In genomic region chr9:134071149-134071548, GRCh38 we compare ENCODE assay signal across 26 cellular contexts. TPM values are rescaled to one million over a fixed set of nuclear protein-coding genes. Genes with fewer than 3 reads are reported as not detected.
A peak's percentile ranks its signal among the peaks of the same experiment; 100 is the strongest.
DNase-seq lines count a peak whose midpoint lies in the region; ATAC-seq and TF ChIP-seq lines count a peak whose summit lies in the region.
"Had no signal": no experiment of that assay in that cellular context is flagged by ENCODE, and none has a peak within 500 bp of the region (broad histone marks: within the 10 kb centered on the region; RNA-seq: fewer than 3 reads in every experiment).

No MANE protein-coding gene starts in this region.

- peaks cover 2% of the 10 kb centered on the region for H4K20me1 ChIP-seq in osteoblast (ENCODE audit: insufficient read depth, low read length)

- H3K79me2 ChIP-seq in osteoblast (ENCODE audit: insufficient read depth, low read length), result peaks cover 10% of the 10 kb centered on the region

- ATAC-seq in T-helper 17 cell (no peak), natural killer cell (no peak), HG02642 (IDR thresholded peaks at IDR 0.05; ENCODE audit: poor library complexity, unreplicated experiment) (no peak), GM21723 (IDR thresholded peaks at IDR 0.05; ENCODE audit: unreplicated experiment) (no peak)
- ATAC-seq: CD8-positive, alpha-beta T cell; GM12878; K562; Right ventricle myocardium inferior; SK-N-SH treated with all-trans-retinoic acid at 6 μM for 48 hours had no signal

- H3K9me3 ChIP-seq in T-helper 17 cell (ENCODE audit: control insufficient read depth, low read length, poor library complexity, severe bottlenecking), result no peaks in the 10 kb centered on the region
- H3K9me3 ChIP-seq in osteoblast (ENCODE audit: low read depth, low read length), result no peaks in the 10 kb centered on the region

- no peak overlapping the region for H3K4me3 ChIP-seq in osteoblast (ENCODE audit: insufficient read depth, low read length)
- H3K4me3 ChIP-seq: BLaER1 treated with 17β-estradiol and CSF1 and Interleukin-3, amounts not matched to agents 10 nM and 100 nM; GM12878; K562; PC-9; SJCRH30 had no signal

- H3K4me1 ChIP-seq in osteoblast (ENCODE audit: insufficient read depth, low read length), result peaks cover 6% of the 10 kb centered on the region

- peaks cover 25% of the 10 kb centered on the region for H3K27me3 Mint-ChIP-seq in T-helper 17 cell
- peaks cover 19 to 24% of the 10 kb centered on the region in 2 donors for H3K27me3 Mint-ChIP-seq in natural killer cell (ENCODE audit: low read depth in 2 of 2)
- H3K27me3 Mint-ChIP-seq in endothelial cell (ENCODE audit: unreplicated experiment), result peaks cover 3% of the 10 kb centered on the region

- H3K4me2 ChIP-seq in osteoblast (ENCODE audit: insufficient read depth, low read length), result no peak overlapping the region
- H3K4me2 ChIP-seq: PC-9 had no signal

- H3K27me3 ChIP-seq in osteoblast (ENCODE audit: insufficient read depth, low read length), result peaks cover 36% of the 10 kb centered on the region

- H3K27ac Mint-ChIP-seq in T-helper 17 cell (peak overlapping the region; percentile 32), natural killer cell (no peak overlapping the region), endothelial cell (ENCODE audit: unreplicated experiment) (no peak overlapping the region)
- H3K27ac Mint-ChIP-seq: CD8-positive, alpha-beta T cell had no signal

- no peak overlapping the region for H2AFZ ChIP-seq in osteoblast (ENCODE audit: low read length)
- H2AFZ ChIP-seq: PC-9 had no signal

- intact Hi-C loops in natural killer cell (cut with micrococcal nuclease), result no loop called here

- H3K4me3 Mint-ChIP-seq in T-helper 17 cell (no peak overlapping the region), natural killer cell (peak overlapping the region; percentile 45), endothelial cell (ENCODE audit: unreplicated experiment) (no peak overlapping the region)

- peak; percentile 13 for DNase-seq in NCI-H748 (lab: John Stamatoyannopoulos, UW; ENCODE audit: unreplicated experiment)
- DNase-seq in NCI-H748 treated with DMSO at 0.1 percent for 48 hours (lab: John Stamatoyannopoulos, UW), result no peak
- no peak for DNase-seq in T-helper 17 cell
- DNase-seq in natural killer cell, result no peak
- DNase-seq in osteoblast (ENCODE audit: insufficient read length, low spot score, missing footprints), result peak; percentile 34
- DNase-seq in endothelial cell (ENCODE audit: low spot score), result no peak
- DNase-seq: CD8-positive, alpha-beta T cell; DMS 273 treated with DMSO at 0.1 percent for 48 hours; DMS79; EL; GDM1; Kasumi-1; NCI-H1092 treated with DMSO at 0.1 percent for 48 hours; NCI-H1436; NCI-H187; NCI-H446 treated with DMSO at 0.1 percent for 48 hours; NCI-H69; PC-9; SJCRH30 had no signal

- H3K27ac ChIP-seq in osteoblast (ENCODE audit: low read depth, low read length), result no peak overlapping the region
- H3K27ac ChIP-seq: BLaER1 treated with 17β-estradiol and CSF1 and Interleukin-3, amounts not matched to agents 10 nM and 100 nM; PC-9; SJCRH30 had no signal

- H3K9me3 Mint-ChIP-seq in natural killer cell (no peaks in the 10 kb centered on the region), endothelial cell (ENCODE audit: unreplicated experiment) (no peaks in the 10 kb centered on the region)

- H3K4me1 Mint-ChIP-seq in T-helper 17 cell (peaks cover 12% of the 10 kb centered on the region), natural killer cell (peaks cover 4 to 7% of the 10 kb centered on the region in 2 donors), endothelial cell (ENCODE audit: unreplicated experiment) (peaks cover 4% of the 10 kb centered on the region)

- no peak for TF ChIP-seq CTCF in natural killer cell (IDR thresholded peaks at IDR 0.05)
- TF ChIP-seq CTCF in osteoblast (IDR thresholded peaks at IDR 0.05; ENCODE audit: extremely low read depth, low read depth, low read length), result no peak
- TF ChIP-seq CTCF in endothelial cell (IDR thresholded peaks at IDR 0.05; ENCODE audit: unreplicated experiment), result no peak

- no peaks in the 10 kb centered on the region for H3K36me3 ChIP-seq in osteoblast (ENCODE audit: insufficient read depth, low read length)
- H3K36me3 ChIP-seq: BLaER1 treated with 17β-estradiol and CSF1 and Interleukin-3, amounts not matched to agents 10 nM and 100 nM; SJCRH30 had no signal

- H3K36me3 Mint-ChIP-seq in T-helper 17 cell (ENCODE audit: low read depth) (peaks cover 4% of the 10 kb centered on the region), natural killer cell (no peaks in the 10 kb centered on the region), endothelial cell (ENCODE audit: low read depth, unreplicated experiment) (peaks cover 5% of the 10 kb centered on the region)
- H3K36me3 Mint-ChIP-seq: CD8-positive, alpha-beta T cell had no signal

RNA-seq across cellular contexts. Expression of gene BRD3, which starts 3.3 kb away (rescaled TPM):
- total RNA-seq in T-helper 17 cell (10 to 100 TPM; 31.5 to 44.1 TPM), natural killer cell (10 to 100 TPM; 52.8 to 63.0 (median 52.8) TPM), osteoblast (6.9 and 10.9 TPM in 2 replicates), endothelial cell (ENCODE audit: unreplicated experiment) (56.2 TPM)

RNA-seq across cellular contexts. Expression of gene BRD3OS, which starts 45.9 kb away (rescaled TPM):
- total RNA-seq in T-helper 17 cell, result 10 to 100 TPM in 1 of 2 donors, 1 to 10 TPM in 1; 7.7 to 10.2 TPM
- 1 to 10 TPM; 5.5 to 6.8 (median 6.5) TPM for total RNA-seq in natural killer cell
- 23.0 and 26.1 TPM in 2 replicates for total RNA-seq in osteoblast
- total RNA-seq in endothelial cell (ENCODE audit: unreplicated experiment), result 11.4 TPM

Comparison
In these comparisons a context has a peak if more than half of its experiments do, and no peak if none do; other contexts are left out.
1. DNase-seq: peak in NCI-H748 (single experiment) and osteoblast (single experiment); none in NCI-H748 treated with DMSO at 0.1 percent for 48 hours (single experiment), T-helper 17 cell (0 of 3), natural killer cell (single experiment) and endothelial cell (single experiment).